Comparison of ENCODE assay signal across 25 cellular contexts in the genomic region with DNA sequence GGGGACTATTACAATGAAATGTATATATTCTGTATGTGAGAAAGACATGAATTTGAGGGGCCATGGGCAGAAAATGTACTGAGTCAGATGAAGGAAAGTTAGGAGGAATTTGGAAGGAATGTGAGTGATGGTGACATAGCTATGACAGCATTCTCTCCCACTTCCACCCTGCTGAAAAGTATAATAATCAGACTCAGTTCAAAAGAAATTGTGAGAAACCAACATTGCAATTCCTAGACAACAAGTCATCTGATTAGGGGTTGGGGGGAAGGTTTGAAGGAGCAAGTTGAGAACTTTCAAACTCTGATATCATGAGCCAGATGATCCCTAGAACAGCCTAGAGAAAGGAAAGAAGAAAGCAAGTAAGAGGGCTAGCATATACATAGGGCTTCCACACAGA.
A peak's percentile ranks its signal among the peaks of the same experiment; 100 is the strongest.
DNase-seq lines count a peak whose midpoint lies in the region; FAIRE-seq and TF ChIP-seq lines count a peak whose summit lies in the region.
"Had no signal": no experiment of that assay in that cellular context is flagged by ENCODE, and none has a peak within 500 bp of the region (broad histone marks: within the 10 kb centered on the region; RNA-seq: fewer than 3 reads in every experiment).

No MANE protein-coding gene starts in this region.

- peak; percentile 28 for DNase-seq in AG08396 (ENCODE audit: low spot score)
- peak; percentile 59 for DNase-seq in NCI-H226
- peak; percentile 26 for DNase-seq in fibroblast of mammary gland (ENCODE audit: low read depth)
- DNase-seq in trophoblast cell, result peak; percentile 9 to 64
- DNase-seq in GM19239 (ENCODE audit: insufficient read length, low spot score), result no peak
- DNase-seq in H7, result no peak
- no peak for DNase-seq in thyroid gland
- DNase-seq in GM19240 (ENCODE audit: insufficient read length, low spot score), result no peak
- DNase-seq: activated CD4-positive, alpha-beta memory T cell treated with anti-CD3 and anti-CD28 coated beads for 36 hours; activated CD4-positive, CD25-positive, alpha-beta regulatory T cell; activated naive CD8-positive, alpha-beta T cell treated with anti-CD3 and anti-CD28 coated beads for 36 hours; Caco-2; DND-41; heart right ventricle; NCI-H1436 treated with DMSO at 0.1 percent for 48 hours; NCI-H69; spleen; stimulated activated CD4-positive, alpha-beta T cell treated with anti-CD3 and anti-CD28 coated beads, Interleukin-4, amount 100 ng/mL, for 1 hour; stimulated activated naive CD4-positive, alpha-beta T cell; T-helper 9 cell had no signal

- FAIRE-seq in GM19239 (lab: Jason Lieb, UNC), result no peak
- FAIRE-seq: A204.1, bronchial epithelial cell had no signal

- H2AFZ ChIP-seq in trophoblast cell (ENCODE audit: insufficient read depth, low read length, poor library complexity), result no peak overlapping the region

- no peak overlapping the region for H3K9ac ChIP-seq in trophoblast cell (ENCODE audit: low read length)
- H3K9ac ChIP-seq: BLaER1 had no signal

- H3K4ac ChIP-seq in trophoblast cell (ENCODE audit: low read depth, low read length), result no peak overlapping the region

- no peak for TF ChIP-seq POLR2A in thyroid gland (IDR thresholded peaks at IDR 0.05)

- no peaks in the 10 kb centered on the region for H3K79me1 ChIP-seq in trophoblast cell (ENCODE audit: low read length)

- intact Hi-C loops in thyroid gland (cut with DNase I), result no loop called here

- H3K79me2 ChIP-seq in trophoblast cell (ENCODE audit: control insufficient read depth, insufficient read depth, low read length, poor library complexity), result no peaks in the 10 kb centered on the region

- no peak overlapping the region for H4K8ac ChIP-seq in trophoblast cell (ENCODE audit: low read depth, low read length)

- H3K14ac ChIP-seq in trophoblast cell (ENCODE audit: low read length), result no peak overlapping the region

- H2BK12ac ChIP-seq in trophoblast cell (ENCODE audit: low read length), result no peak overlapping the region

- H3K23ac ChIP-seq in trophoblast cell (ENCODE audit: low read length), result no peak overlapping the region

- H3K27me3 ChIP-seq in trophoblast cell (ENCODE audit: insufficient read depth, low read length), result no peaks in the 10 kb centered on the region
- no peaks in the 10 kb centered on the region for H3K27me3 ChIP-seq in H7 (ENCODE audit: control insufficient read depth, insufficient read depth, low read length)
- H3K27me3 ChIP-seq in thyroid gland, result no peaks in the 10 kb centered on the region
- H3K27me3 ChIP-seq: BLaER1, heart right ventricle, spleen had no signal

- no peak overlapping the region for H3K27ac ChIP-seq in trophoblast cell (ENCODE audit: low read depth, low read length)
- no peak overlapping the region for H3K27ac ChIP-seq in thyroid gland
- H3K27ac ChIP-seq: BLaER1, heart right ventricle, prostate gland, spleen, thoracic aorta had no signal

- H3K4me2 ChIP-seq in trophoblast cell (ENCODE audit: low read length), result no peak overlapping the region
- H3K4me2 ChIP-seq: BLaER1 had no signal

- no peak overlapping the region for H4K91ac ChIP-seq in trophoblast cell (ENCODE audit: low read depth, low read length)

- no peak overlapping the region for H3K18ac ChIP-seq in trophoblast cell (ENCODE audit: low read length)

- H2AK5ac ChIP-seq in trophoblast cell (ENCODE audit: low read length), result no peak overlapping the region

- TF ChIP-seq CTCF in fibroblast of mammary gland (conservative IDR thresholded peaks at IDR 0.05; ENCODE audit: control insufficient read depth, insufficient read depth, low read depth, low read length) (no peak), thyroid gland (IDR thresholded peaks at IDR 0.05) (no peak)

- H3K9me3 ChIP-seq in trophoblast cell (ENCODE audit: insufficient read depth, low read depth, low read length) (no peaks in the 10 kb centered on the region), thyroid gland (no peaks in the 10 kb centered on the region)
- H3K9me3 ChIP-seq: BLaER1, Caco-2, prostate gland, thoracic aorta had no signal

- H2BK5ac ChIP-seq in trophoblast cell (ENCODE audit: low read depth, low read length, poor library complexity), result no peak overlapping the region

- H3K4me3 ChIP-seq in fibroblast of mammary gland (ENCODE audit: control insufficient read depth, low read depth, low read length) (no peak overlapping the region), trophoblast cell (ENCODE audit: low read depth, low read length) (no peak overlapping the region), H7 (ENCODE audit: insufficient read depth, low read depth, low read length) (no peak overlapping the region), thyroid gland (replicated peaks in 1 of 3) (no peak overlapping the region)
- H3K4me3 ChIP-seq: BLaER1, heart right ventricle, prostate gland, spleen, thoracic aorta had no signal

- H3K36me3 ChIP-seq in trophoblast cell (ENCODE audit: control insufficient read depth in 1 of 2, insufficient read depth in 2 of 2, low read length in 2 of 2) (no peaks in the 10 kb centered on the region), H7 (replicated peaks; ENCODE audit: control insufficient read depth, insufficient read depth, low read length) (no peaks in the 10 kb centered on the region), thyroid gland (no peaks in the 10 kb centered on the region)
- H3K36me3 ChIP-seq: BLaER1, heart right ventricle, prostate gland, spleen, thoracic aorta had no signal

- H2BK120ac ChIP-seq in trophoblast cell (ENCODE audit: insufficient read depth, low read length, poor library complexity), result no peak overlapping the region

- H4K12ac ChIP-seq in trophoblast cell (ENCODE audit: low read depth, low read length), result no peak overlapping the region

- peaks cover 2 to 6% of the 10 kb centered on the region in 2 experiments for H3K4me1 ChIP-seq in trophoblast cell (ENCODE audit: control insufficient read depth in 1 of 2, insufficient read depth in 2 of 2, low read length in 2 of 2)
- H3K4me1 ChIP-seq in thyroid gland, result no peaks in the 10 kb centered on the region
- H3K4me1 ChIP-seq: BLaER1, Caco-2, heart right ventricle, prostate gland, spleen had no signal

Comparison
In these comparisons a context has a peak if more than half of its experiments do, and no peak if none do; other contexts are left out.
1. DNase-seq: peak in AG08396 (single experiment), NCI-H226 (single experiment), fibroblast of mammary gland (single experiment) and trophoblast cell (2 of 2); none in GM19239 (single experiment), H7 (single experiment), thyroid gland (0 of 2) and GM19240 (single experiment).